In the genomic region with DNA sequence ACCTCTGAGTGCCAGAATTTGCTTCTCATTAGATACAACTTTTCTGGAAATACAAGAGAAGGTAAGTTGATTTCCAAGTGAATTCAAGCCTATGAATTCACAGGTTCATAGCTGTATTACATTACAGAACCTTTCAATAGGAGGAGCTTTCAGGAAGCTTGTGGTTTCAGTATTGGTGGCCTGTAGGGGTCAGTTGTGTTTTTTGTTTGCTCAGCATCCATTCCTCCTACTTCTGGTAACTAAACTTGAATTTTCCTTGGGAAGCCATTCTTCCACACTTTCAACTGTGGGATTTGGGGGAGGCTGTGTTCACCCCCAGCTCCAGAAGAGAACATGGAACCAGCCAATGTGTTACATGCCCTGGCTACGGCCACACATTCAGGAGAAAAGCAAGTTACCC, we compare ENCODE assay signal across 13 cellular contexts. TPM values are rescaled to one million over a fixed set of nuclear protein-coding genes. Genes with fewer than 3 reads are reported as not detected.
A peak's percentile ranks its signal among the peaks of the same experiment; 100 is the strongest.
DNase-seq lines count a peak whose midpoint lies in the region; ATAC-seq and TF ChIP-seq lines count a peak whose summit lies in the region.
"Had no signal": no experiment of that assay in that cellular context is flagged by ENCODE, and none has a peak within 500 bp of the region (broad histone marks: within the 10 kb centered on the region; RNA-seq: fewer than 3 reads in every experiment).

No MANE protein-coding gene starts in this region.

- no peaks in the 10 kb centered on the region for H3K9me3 ChIP-seq in HCT116 (ENCODE audit: control insufficient read depth in 1 of 2, insufficient read depth in 1 of 2, low read depth in 1 of 2, low read length in 2 of 2)

- CTCF ChIA-PET in HCT116 (lab: Charles Lee): interaction anchor here (0.8 to 2.3 kb wide), 13 partner anchors 10 to 394 kb away, joined by 3 to 19 read pairs (median 4); no protein-coding TSS in a partner anchor

- H3K27ac ChIP-seq in HCT116 (ENCODE audit: low read depth, low read length): no peak overlapping the region
- H3K27ac ChIP-seq: C4-2B, epithelial cell of prostate, SK-N-MC had no signal

- no peaks in the 10 kb centered on the region for H3K36me3 ChIP-seq in HCT116 (ENCODE audit: control insufficient read depth in 1 of 2, insufficient read depth in 2 of 2, low read length in 2 of 2)

- ATAC-seq in HCT116 (peak; percentile 83), SK-N-SH treated with all-trans-retinoic acid at 6 μM for 48 hours (peak; percentile 80), HG02884 (IDR thresholded peaks at IDR 0.05; ENCODE audit: unreplicated experiment) (no peak), GM18870 (IDR thresholded peaks at IDR 0.05; ENCODE audit: unreplicated experiment) (no peak)
- ATAC-seq: naive thymus-derived CD8-positive, alpha-beta T cell had no signal

- no peak overlapping the region for H3K4me3 ChIP-seq in HCT116 (replicated peaks in 1 of 2; ENCODE audit: low read depth in 1 of 2, low read length in 2 of 2)
- H3K4me3 ChIP-seq: SK-N-MC had no signal

- POLR2A ChIA-PET in HCT116 (lab: Charles Lee): interaction anchor here (1.1 kb wide), 1 partner anchor 177 kb away, joined by 3 read pairs; a partner anchor contains a TSS

- H3K4me2 ChIP-seq in HCT116 (ENCODE audit: low read length): peak overlapping the region; percentile 19; the same call in 1 of the 2 replicates

- H3K9ac ChIP-seq in HCT116 (ENCODE audit: low read length): no peak overlapping the region

- H4K20me1 ChIP-seq in HCT116 (ENCODE audit: insufficient read depth): no peaks in the 10 kb centered on the region

- TF ChIP-seq POLR2A in HCT116 (IDR thresholded peaks at IDR 0.05; ENCODE audit: borderline replicate concordance, extremely low read depth, insufficient read depth, insufficient read length): no peak

- TF ChIP-seq RAD21 in HCT116 (IDR thresholded peaks at IDR 0.05; ENCODE audit: low read depth): peak; percentile 78

- RAD21 ChIA-PET in HCT116 (lab: Charles Lee; ENCODE audit: low non-redundant PET in 1 of 2, low total read pairs in 2 of 2, uncharacterized antibody in 2 of 2, unreplicated experiment in 2 of 2): interaction anchor here (0.8 to 1.6 kb wide), 8 partner anchors 11 to 189 kb away, joined by 3 to 6 read pairs (median 4); no protein-coding TSS in a partner anchor

- DNase-seq in ELR (ENCODE audit: low read depth): peak; percentile 24
- DNase-seq in HCT116 (ENCODE audit: low read depth, low spot score): no peak
- peak; percentile 25 for DNase-seq in iris pigment epithelial cell (ENCODE audit: low read depth)
- DNase-seq in NCI-H146 treated with DMSO at 0.1 percent for 48 hours (lab: John Stamatoyannopoulos, UW; ENCODE audit: unreplicated experiment): no peak
- no peak for DNase-seq in iPS-NIHi7 (ENCODE audit: extremely low spot score)
- DNase-seq: naive thymus-derived CD8-positive, alpha-beta T cell; NCI-H446 had no signal

- H3K79me2 ChIP-seq in HCT116 (ENCODE audit: insufficient read depth, low read length): no peaks in the 10 kb centered on the region

- no TSS peak for BruUV-seq in HCT116 (replicated peaks; lab: Mats Ljungman, UMichigan)

- intact Hi-C loops in HCT116 (cut with micrococcal nuclease): no loop called here

- TF ChIP-seq CTCF in HCT116 (IDR thresholded peaks at IDR 0.05 in 2 of 3, conservative IDR thresholded peaks at IDR 0.05 in 1 of 3; ENCODE audit: borderline replicate concordance in 1 of 3, insufficient read depth in 1 of 3, low read depth in 2 of 3, low read length in 2 of 3): peak; percentile 21 to 65 (median 34); a peak in 3 of 6 replicates

- peak overlapping the region; percentile 18 for H2AFZ ChIP-seq in HCT116 (ENCODE audit: low read depth, low read length, poor library complexity, severe bottlenecking)

- peaks cover 3 to 16% of the 10 kb centered on the region in 2 experiments; a peak in 3 of 4 replicates for H3K4me1 ChIP-seq in HCT116 (ENCODE audit: control insufficient read depth in 1 of 2, insufficient read depth in 2 of 2, low read length in 2 of 2)

- no peaks in the 10 kb centered on the region for H3K9me2 ChIP-seq in HCT116 (ENCODE audit: insufficient read depth)

- H3K27me3 ChIP-seq in HCT116 (ENCODE audit: insufficient read depth, low read length): no peaks in the 10 kb centered on the region

TF ChIP-seq in HCT116, 20 proteins besides CTCF, POLR2A, EP300 and RAD21:
- TF ChIP-seq, protein P1, sequence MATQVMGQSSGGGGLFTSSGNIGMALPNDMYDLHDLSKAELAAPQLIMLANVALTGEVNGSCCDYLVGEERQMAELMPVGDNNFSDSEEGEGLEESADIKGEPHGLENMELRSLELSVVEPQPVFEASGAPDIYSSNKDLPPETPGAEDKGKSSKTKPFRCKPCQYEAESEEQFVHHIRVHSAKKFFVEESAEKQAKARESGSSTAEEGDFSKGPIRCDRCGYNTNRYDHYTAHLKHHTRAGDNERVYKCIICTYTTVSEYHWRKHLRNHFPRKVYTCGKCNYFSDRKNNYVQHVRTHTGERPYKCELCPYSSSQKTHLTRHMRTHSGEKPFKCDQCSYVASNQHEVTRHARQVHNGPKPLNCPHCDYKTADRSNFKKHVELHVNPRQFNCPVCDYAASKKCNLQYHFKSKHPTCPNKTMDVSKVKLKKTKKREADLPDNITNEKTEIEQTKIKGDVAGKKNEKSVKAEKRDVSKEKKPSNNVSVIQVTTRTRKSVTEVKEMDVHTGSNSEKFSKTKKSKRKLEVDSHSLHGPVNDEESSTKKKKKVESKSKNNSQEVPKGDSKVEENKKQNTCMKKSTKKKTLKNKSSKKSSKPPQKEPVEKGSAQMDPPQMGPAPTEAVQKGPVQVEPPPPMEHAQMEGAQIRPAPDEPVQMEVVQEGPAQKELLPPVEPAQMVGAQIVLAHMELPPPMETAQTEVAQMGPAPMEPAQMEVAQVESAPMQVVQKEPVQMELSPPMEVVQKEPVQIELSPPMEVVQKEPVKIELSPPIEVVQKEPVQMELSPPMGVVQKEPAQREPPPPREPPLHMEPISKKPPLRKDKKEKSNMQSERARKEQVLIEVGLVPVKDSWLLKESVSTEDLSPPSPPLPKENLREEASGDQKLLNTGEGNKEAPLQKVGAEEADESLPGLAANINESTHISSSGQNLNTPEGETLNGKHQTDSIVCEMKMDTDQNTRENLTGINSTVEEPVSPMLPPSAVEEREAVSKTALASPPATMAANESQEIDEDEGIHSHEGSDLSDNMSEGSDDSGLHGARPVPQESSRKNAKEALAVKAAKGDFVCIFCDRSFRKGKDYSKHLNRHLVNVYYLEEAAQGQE (IDR thresholded peaks at IDR 0.05; ENCODE audit: low read depth): no peak
TF ChIP-seq in HCT116: peak in this region for 0.

TF ChIP-seq in SK-N-SH treated with all-trans-retinoic acid at 6 μM for 48 hours, 23 proteins besides CTCF, POLR2A, EP300 and RAD21 (continues in another document):
- TF ChIP-seq, protein P2, sequence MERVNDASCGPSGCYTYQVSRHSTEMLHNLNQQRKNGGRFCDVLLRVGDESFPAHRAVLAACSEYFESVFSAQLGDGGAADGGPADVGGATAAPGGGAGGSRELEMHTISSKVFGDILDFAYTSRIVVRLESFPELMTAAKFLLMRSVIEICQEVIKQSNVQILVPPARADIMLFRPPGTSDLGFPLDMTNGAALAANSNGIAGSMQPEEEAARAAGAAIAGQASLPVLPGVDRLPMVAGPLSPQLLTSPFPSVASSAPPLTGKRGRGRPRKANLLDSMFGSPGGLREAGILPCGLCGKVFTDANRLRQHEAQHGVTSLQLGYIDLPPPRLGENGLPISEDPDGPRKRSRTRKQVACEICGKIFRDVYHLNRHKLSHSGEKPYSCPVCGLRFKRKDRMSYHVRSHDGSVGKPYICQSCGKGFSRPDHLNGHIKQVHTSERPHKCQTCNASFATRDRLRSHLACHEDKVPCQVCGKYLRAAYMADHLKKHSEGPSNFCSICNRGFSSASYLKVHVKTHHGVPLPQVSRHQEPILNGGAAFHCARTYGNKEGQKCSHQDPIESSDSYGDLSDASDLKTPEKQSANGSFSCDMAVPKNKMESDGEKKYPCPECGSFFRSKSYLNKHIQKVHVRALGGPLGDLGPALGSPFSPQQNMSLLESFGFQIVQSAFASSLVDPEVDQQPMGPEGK (CRISPR knock-in tag; IDR thresholded peaks at IDR 0.05; ENCODE audit: borderline replicate concordance): no peak
- TF ChIP-seq RARB (CRISPR knock-in tag; IDR thresholded peaks at IDR 0.05) (no peak), ZNF8 (CRISPR knock-in tag; IDR thresholded peaks at IDR 0.05) (no peak), ARNTL (CRISPR knock-in tag; IDR thresholded peaks at IDR 0.05; ENCODE audit: borderline replicate concordance, low read depth) (no peak), ZNF565 (CRISPR knock-in tag; conservative IDR thresholded peaks at IDR 0.05; ENCODE audit: low read depth) (no peak), CSDC2 (CRISPR knock-in tag; IDR thresholded peaks at IDR 0.05) (no peak), ZC3H10 (CRISPR knock-in tag; IDR thresholded peaks at IDR 0.05) (no peak)
- TF ChIP-seq, protein P3, sequence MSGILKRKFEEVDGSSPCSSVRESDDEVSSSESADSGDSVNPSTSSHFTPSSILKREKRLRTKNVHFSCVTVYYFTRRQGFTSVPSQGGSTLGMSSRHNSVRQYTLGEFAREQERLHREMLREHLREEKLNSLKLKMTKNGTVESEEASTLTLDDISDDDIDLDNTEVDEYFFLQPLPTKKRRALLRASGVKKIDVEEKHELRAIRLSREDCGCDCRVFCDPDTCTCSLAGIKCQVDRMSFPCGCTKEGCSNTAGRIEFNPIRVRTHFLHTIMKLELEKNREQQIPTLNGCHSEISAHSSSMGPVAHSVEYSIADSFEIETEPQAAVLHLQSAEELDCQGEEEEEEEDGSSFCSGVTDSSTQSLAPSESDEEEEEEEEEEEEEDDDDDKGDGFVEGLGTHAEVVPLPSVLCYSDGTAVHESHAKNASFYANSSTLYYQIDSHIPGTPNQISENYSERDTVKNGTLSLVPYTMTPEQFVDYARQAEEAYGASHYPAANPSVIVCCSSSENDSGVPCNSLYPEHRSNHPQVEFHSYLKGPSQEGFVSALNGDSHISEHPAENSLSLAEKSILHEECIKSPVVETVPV (CRISPR knock-in tag; IDR thresholded peaks at IDR 0.05): no peak
- TF ChIP-seq, protein P4, sequence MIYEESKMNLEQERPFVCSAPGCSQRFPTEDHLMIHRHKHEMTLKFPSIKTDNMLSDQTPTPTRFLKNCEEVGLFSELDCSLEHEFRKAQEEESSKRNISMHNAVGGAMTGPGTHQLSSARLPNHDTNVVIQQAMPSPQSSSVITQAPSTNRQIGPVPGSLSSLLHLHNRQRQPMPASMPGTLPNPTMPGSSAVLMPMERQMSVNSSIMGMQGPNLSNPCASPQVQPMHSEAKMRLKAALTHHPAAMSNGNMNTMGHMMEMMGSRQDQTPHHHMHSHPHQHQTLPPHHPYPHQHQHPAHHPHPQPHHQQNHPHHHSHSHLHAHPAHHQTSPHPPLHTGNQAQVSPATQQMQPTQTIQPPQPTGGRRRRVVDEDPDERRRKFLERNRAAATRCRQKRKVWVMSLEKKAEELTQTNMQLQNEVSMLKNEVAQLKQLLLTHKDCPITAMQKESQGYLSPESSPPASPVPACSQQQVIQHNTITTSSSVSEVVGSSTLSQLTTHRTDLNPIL (CRISPR knock-in tag; IDR thresholded peaks at IDR 0.05; ENCODE audit: low read depth): no peak

RNA-seq across cellular contexts. Expression of a gene that starts 5.6 kb away (rescaled TPM):
- total RNA-seq in HCT116 (2021; ENCODE audit: unreplicated experiment): 56.0 TPM
- polyA plus RNA-seq in HCT116 (2012): 92.6 and 95.7 TPM in 2 replicates

RNA-seq across cellular contexts. Expression of a gene that starts 43.7 kb away (rescaled TPM):
- total RNA-seq in HCT116 (2021; ENCODE audit: unreplicated experiment): 5.2 TPM
- 1.4 and 2.4 TPM in 2 replicates for polyA plus RNA-seq in HCT116 (2012)

RNA-seq across cellular contexts. Expression of a gene that starts 55.5 kb away (rescaled TPM):
- 15.2 TPM for total RNA-seq in HCT116 (2021; ENCODE audit: unreplicated experiment)
- polyA plus RNA-seq in HCT116 (2012): 3.9 and 5.3 TPM in 2 replicates

Comparison
In these comparisons a context has a peak if more than half of its experiments do, and no peak if none do; other contexts are left out.
1. DNase-seq: peak in ELR (single experiment) and iris pigment epithelial cell (single experiment); none in HCT116 (single experiment), NCI-H146 treated with DMSO at 0.1 percent for 48 hours (single experiment) and iPS-NIHi7 (single experiment).
2. ATAC-seq: peak in HCT116 (single experiment) and SK-N-SH treated with all-trans-retinoic acid at 6 μM for 48 hours (single experiment); none in HG02884 (single experiment) and GM18870 (single experiment).